23 cellular contexts compared by ENCODE assay signal in the genomic region with DNA sequence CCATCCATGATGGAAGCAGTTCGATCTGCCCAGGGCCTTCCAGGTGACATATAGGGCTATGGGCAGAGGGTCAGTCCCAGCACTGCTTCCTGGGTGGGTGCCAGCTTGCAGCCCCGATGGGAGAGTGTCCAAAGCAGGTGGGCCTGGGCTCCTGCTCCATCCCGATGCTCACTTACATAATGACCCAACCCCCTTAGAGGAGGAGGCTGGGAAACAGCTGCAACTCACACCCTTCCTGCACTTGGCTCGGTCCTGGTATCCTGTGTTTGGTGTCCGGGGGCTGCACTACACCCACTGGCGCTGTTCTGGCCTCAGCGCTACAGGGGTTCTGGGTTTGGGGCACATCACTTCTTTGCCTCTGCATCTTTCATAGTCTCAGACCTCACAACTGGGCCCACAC.
"Had no signal": no experiment of that assay in that cellular context is flagged by ENCODE, and none has a peak within 500 bp of the region (broad histone marks: within the 10 kb centered on the region; RNA-seq: fewer than 3 reads in every experiment).

No MANE protein-coding gene starts in this region.

- ATAC-seq: K562 had no signal

- H3K9ac ChIP-seq: KMS-11 had no signal

- FAIRE-seq: HTR-8/SVneo, K562, RCC 7860 had no signal

- H3K36me3 ChIP-seq: SJSA1 had no signal

- H3K9me3 ChIP-seq: SJSA1 had no signal

- H3K4me3 ChIP-seq: K562, SJSA1, SK-N-MC had no signal

- H3K27me3 ChIP-seq: SJSA1 had no signal

- H3K4me2 ChIP-seq: KMS-11 had no signal

- DNase-seq: Kasumi-1, MM.1S, NCI-H1092 treated with DMSO at 0.1 percent for 48 hours, NCI-H1436, NCI-H187, NCI-H2029, NCI-H2081 treated with DMSO at 0.1 percent for 48 hours, NCI-H2171, NCI-H226, NCI-H446, NCI-H510A, NCI-H524 treated with DMSO at 0.1 percent for 48 hours, NCI-H69, NCI-H774, RPMI8226, SHP77 treated with DMSO at 0.1 percent for 48 hours had no signal

- H3K27ac ChIP-seq: HL-60, KMS-11, SJSA1, SK-N-MC had no signal
